Comparison of ENCODE assay signal across 19 cellular contexts in the genomic region with DNA sequence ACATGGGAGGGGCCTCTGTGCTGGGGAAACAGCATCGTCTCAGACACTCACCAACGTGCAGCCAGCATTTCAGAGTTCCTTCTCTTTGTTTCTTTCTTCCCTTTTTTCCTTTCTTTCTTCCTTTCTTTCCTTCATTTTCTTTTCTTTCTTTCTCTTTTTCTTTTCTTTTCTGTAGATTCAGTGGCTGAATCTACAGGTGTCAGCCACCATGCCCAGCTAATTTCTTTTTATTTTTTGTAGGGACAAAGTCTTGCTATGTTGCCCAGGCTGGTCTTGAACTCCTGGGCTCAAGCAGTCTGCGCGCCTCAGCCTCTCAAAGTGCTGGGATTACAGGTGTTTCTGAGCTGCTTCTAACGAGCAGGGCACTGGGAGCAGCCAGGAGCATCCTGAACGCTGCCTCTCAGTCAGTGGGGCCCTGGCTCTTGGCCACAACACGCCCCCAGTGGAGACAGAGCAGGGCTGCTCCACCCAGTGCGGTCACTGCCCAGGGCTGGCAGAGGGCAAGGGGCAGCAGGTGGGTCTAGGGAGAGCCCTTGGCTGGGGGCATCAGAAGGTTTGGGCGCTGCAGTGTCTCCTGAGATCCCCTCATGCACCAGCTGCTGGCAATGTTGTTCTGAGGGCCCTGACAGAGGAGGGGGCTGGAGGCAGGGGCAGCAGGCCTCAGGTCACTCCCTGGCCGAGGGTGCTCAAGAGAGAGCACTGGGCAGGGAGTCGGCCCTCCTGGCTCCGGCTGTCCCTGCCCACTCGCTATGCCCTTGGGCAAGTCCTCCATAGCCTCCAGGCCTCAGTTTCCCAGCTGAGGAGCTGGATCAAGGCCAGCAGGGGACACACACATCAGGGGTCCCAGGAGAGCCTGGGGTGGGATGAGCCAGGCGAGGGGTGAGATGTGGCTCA. TPM values are rescaled to one million over a fixed set of nuclear protein-coding genes. Genes with fewer than 3 reads are reported as not detected.
DNase-seq lines count a peak whose midpoint lies in the region; ATAC-seq and TF ChIP-seq lines count a peak whose summit lies in the region.
"Had no signal": no experiment of that assay in that cellular context is flagged by ENCODE, and none has a peak within 500 bp of the region (broad histone marks: within the 10 kb centered on the region; RNA-seq: fewer than 3 reads in every experiment).

No MANE protein-coding gene starts in this region.

- H3K9me3 ChIP-seq in RWPE2 (ENCODE audit: severe bottlenecking), result no peaks in the 10 kb centered on the region
- H3K9me3 ChIP-seq in psoas muscle, result no peaks in the 10 kb centered on the region
- H3K9me3 ChIP-seq: upper lobe of right lung had no signal

- TF ChIP-seq CTCF in RWPE2 (IDR thresholded peaks at IDR 0.05; ENCODE audit: poor library complexity, severe bottlenecking), result no peak
- TF ChIP-seq CTCF in psoas muscle (IDR thresholded peaks at IDR 0.05), result no peak

- no peak overlapping the region for H3K4me3 ChIP-seq in RWPE2 (ENCODE audit: severe bottlenecking)
- H3K4me3 ChIP-seq in psoas muscle, result no peak overlapping the region
- H3K4me3 ChIP-seq: upper lobe of right lung had no signal

- H3K36me3 ChIP-seq in RWPE2 (ENCODE audit: low read depth) (no peaks in the 10 kb centered on the region), psoas muscle (ENCODE audit: insufficient read depth in 1 of 2, low read depth in 1 of 2) (no peaks in the 10 kb centered on the region)
- H3K36me3 ChIP-seq: upper lobe of right lung had no signal

- peak; percentile 46 for DNase-seq in activated effector memory CD4-positive, alpha-beta T cell treated with anti-CD3 and anti-CD28 coated beads, Interleukin-2, amount 50 U/mL, for 16 hours
- DNase-seq in activated effector memory CD4-positive, alpha-beta T cell treated with Interleukin-2 at 50 U/mL for 16 hours, result no peak
- DNase-seq in RWPE2 (ENCODE audit: low spot score) (no peak), left ventricle myocardium superior (peak; percentile 23), psoas muscle (peak; percentile 18 to 62), hippocampal formation (lab: John Stamatoyannopoulos, UW) (no peak), erythroblast (lab: John Stamatoyannopoulos, UW) (no peak)
- DNase-seq: activated CD4-positive, alpha-beta T cell treated with anti-CD3 and anti-CD28 coated beads, Interleukin-2, amount 10 ng/mL, durations not matched to agents 24 days and 14 days; activated CD8-positive, alpha-beta memory T cell treated with anti-CD3 and anti-CD28 coated beads, Interleukin-2, amount 50 U/mL, for 48 hours; activated naive CD4-positive, alpha-beta T cell treated with Interleukin-2 at 50 U/mL for 16 hours; left colon; NCI-H146; NCI-H226; stimulated activated CD4-positive, alpha-beta T cell treated with anti-CD3 and anti-CD28 coated beads, Interleukin-2, amount 100 ng/mL, for 24 hours; stimulated activated naive CD8-positive, alpha-beta T cell treated with anti-CD3 and anti-CD28 coated beads, Interleukin-15, amount 100 ng/mL, for 72 hours; upper lobe of right lung had no signal

- H3K27me3 ChIP-seq in RWPE2 (ENCODE audit: insufficient read depth, poor library complexity, severe bottlenecking) (no peaks in the 10 kb centered on the region), psoas muscle (ENCODE audit: insufficient read depth in 3 of 3, low read length in 2 of 3) (no peaks in the 10 kb centered on the region)
- H3K27me3 ChIP-seq: upper lobe of right lung had no signal

- intact Hi-C loops in left ventricle myocardium superior (cut with micrococcal nuclease), result no loop called here
- intact Hi-C loops in psoas muscle (cut with DNase I), result loop anchor here (2.0 to 10.0 kb wide), 3 partner anchors 71 to 269 kb away; a partner anchor contains a TSS

- TF ChIP-seq POLR2A in erythroblast (IDR thresholded peaks at IDR 0.05; ENCODE audit: low read length), result no peak

- 0 out of 3 replicates have a peak, but pooled peaks have one; percentile 19 for ATAC-seq in RWPE2 (ENCODE audit: low read depth)
- no peak for ATAC-seq in left ventricle myocardium superior
- no peak for ATAC-seq in psoas muscle
- no peak for ATAC-seq in GM19035 (IDR thresholded peaks at IDR 0.05; ENCODE audit: unreplicated experiment)
- ATAC-seq: left colon; stimulated activated naive CD8-positive, alpha-beta T cell treated with anti-CD3 and anti-CD28 coated beads, Interleukin-15, amount 100 ng/mL, for 72 hours; upper lobe of right lung had no signal

- no peak overlapping the region for H3K27ac ChIP-seq in RWPE2 (ENCODE audit: poor library complexity, severe bottlenecking)
- no peak overlapping the region for H3K27ac ChIP-seq in psoas muscle
- H3K27ac ChIP-seq: upper lobe of right lung had no signal

- WGBS in psoas muscle, 3 donors, result 72 to 77% (median 77%) methylated on average over 12 to 14 of the region's 14 CpGs

- H3K4me1 ChIP-seq in RWPE2 (ENCODE audit: insufficient read depth, poor library complexity, severe bottlenecking) (no peaks in the 10 kb centered on the region), psoas muscle (peaks cover 28% of the 10 kb centered on the region)

RNA-seq across cellular contexts. Expression of a gene that starts 4.7 kb away (rescaled TPM):
- 22.0 TPM for total RNA-seq in left ventricle myocardium superior
- 100 to 1,000 TPM in 3 of 4 donors, 10 to 100 TPM in 1; 82.1 to 175 (median 153) TPM for total RNA-seq in psoas muscle
- polyA plus RNA-seq in psoas muscle, result 100 to 1,000 TPM in 1 of 3 donors, 10 to 100 TPM in 2; 67.7 to 121 (median 91.7) TPM
- total RNA-seq: activated CD4-positive, alpha-beta T cell treated with anti-CD3 and anti-CD28 coated beads, Interleukin-2, amount 10 ng/mL, durations not matched to agents 24 days and 14 days; M059J; RPMI7951 had no signal

RNA-seq across cellular contexts. Expression of a gene that starts 25.0 kb away (rescaled TPM):
- total RNA-seq in left ventricle myocardium superior (not detected), psoas muscle (10 to 100 TPM in 1 of 4 donors, 1 to 10 TPM in 3; 1.8 to 18.2 (median 4.5) TPM)
- 10 to 100 TPM in 1 of 3 donors, 1 to 10 TPM in 2; 1.4 to 15.4 (median 1.7) TPM for polyA plus RNA-seq in psoas muscle
- total RNA-seq: upper lobe of right lung had no signal

RNA-seq across cellular contexts. Expression of a gene that starts 33.6 kb away (rescaled TPM):
- total RNA-seq in left ventricle myocardium superior (not detected), psoas muscle (under 1 TPM in 3 of 4 donors, not detected in 1; 0.17 to 0.32 (median 0.22) TPM)
- polyA plus RNA-seq in psoas muscle, result under 1 TPM; 0.04 to 0.14 (median 0.12) TPM
- total RNA-seq: M059J had no signal

Comparison
In these comparisons a context has a peak if more than half of its experiments do, and no peak if none do; other contexts are left out.
1. DNase-seq: peak in activated effector memory CD4-positive, alpha-beta T cell treated with anti-CD3 and anti-CD28 coated beads, Interleukin-2, amount 50 U/mL, for 16 hours (single experiment), left ventricle myocardium superior (single experiment) and psoas muscle (2 of 2); none in activated effector memory CD4-positive, alpha-beta T cell treated with Interleukin-2 at 50 U/mL for 16 hours (single experiment), RWPE2 (single experiment), hippocampal formation (0 of 2) and erythroblast (0 of 2).